Comparison of ENCODE assay signal across 2 cellular contexts in genomic region chr3:105362021-105362665, GRCh38.
TF ChIP-seq lines count a peak whose summit lies in the region.

No MANE protein-coding gene starts in this region.

TF ChIP-seq in IMR-90, 13 proteins besides CTCF, POLR2A, EP300 and RAD21 (continued from another document):
- TF ChIP-seq MAFK (IDR thresholded peaks at IDR 0.05; ENCODE audit: low read depth, low read length) (no peak), RCOR1 (IDR thresholded peaks at IDR 0.05; ENCODE audit: insufficient replicate concordance, low read length) (no peak), NFE2L2 (IDR thresholded peaks at IDR 0.05; ENCODE audit: low read depth, low read length) (no peak), MAZ (IDR thresholded peaks at IDR 0.05; ENCODE audit: borderline replicate concordance, low read depth, low read length) (no peak), MXI1 (IDR thresholded peaks at IDR 0.05; ENCODE audit: borderline replicate concordance, low read depth, low read length) (no peak), CHD1 (IDR thresholded peaks at IDR 0.05; ENCODE audit: low read depth, low read length) (no peak), SMC3 (IDR thresholded peaks at IDR 0.05; ENCODE audit: low read depth, low read length) (no peak), RFX5 (IDR thresholded peaks at IDR 0.05; ENCODE audit: low read depth, low read length) (no peak)
- TF ChIP-seq, protein P1, sequence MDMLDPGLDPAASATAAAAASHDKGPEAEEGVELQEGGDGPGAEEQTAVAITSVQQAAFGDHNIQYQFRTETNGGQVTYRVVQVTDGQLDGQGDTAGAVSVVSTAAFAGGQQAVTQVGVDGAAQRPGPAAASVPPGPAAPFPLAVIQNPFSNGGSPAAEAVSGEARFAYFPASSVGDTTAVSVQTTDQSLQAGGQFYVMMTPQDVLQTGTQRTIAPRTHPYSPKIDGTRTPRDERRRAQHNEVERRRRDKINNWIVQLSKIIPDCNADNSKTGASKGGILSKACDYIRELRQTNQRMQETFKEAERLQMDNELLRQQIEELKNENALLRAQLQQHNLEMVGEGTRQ (IDR thresholded peaks at IDR 0.05; ENCODE audit: low read depth, low read length), result no peak
- TF ChIP-seq, protein P2, sequence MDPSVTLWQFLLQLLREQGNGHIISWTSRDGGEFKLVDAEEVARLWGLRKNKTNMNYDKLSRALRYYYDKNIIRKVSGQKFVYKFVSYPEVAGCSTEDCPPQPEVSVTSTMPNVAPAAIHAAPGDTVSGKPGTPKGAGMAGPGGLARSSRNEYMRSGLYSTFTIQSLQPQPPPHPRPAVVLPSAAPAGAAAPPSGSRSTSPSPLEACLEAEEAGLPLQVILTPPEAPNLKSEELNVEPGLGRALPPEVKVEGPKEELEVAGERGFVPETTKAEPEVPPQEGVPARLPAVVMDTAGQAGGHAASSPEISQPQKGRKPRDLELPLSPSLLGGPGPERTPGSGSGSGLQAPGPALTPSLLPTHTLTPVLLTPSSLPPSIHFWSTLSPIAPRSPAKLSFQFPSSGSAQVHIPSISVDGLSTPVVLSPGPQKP (IDR thresholded peaks at IDR 0.05; ENCODE audit: borderline replicate concordance, low read depth, low read length), result no peak

TF ChIP-seq in GM23338, 12 proteins besides CTCF, POLR2A, EP300 and RAD21 (continued from another document):
- no peak for TF ChIP-seq CREB1 (CRISPR knock-in tag; IDR thresholded peaks at IDR 0.05; ENCODE audit: low read depth)
- TF ChIP-seq, protein P3, sequence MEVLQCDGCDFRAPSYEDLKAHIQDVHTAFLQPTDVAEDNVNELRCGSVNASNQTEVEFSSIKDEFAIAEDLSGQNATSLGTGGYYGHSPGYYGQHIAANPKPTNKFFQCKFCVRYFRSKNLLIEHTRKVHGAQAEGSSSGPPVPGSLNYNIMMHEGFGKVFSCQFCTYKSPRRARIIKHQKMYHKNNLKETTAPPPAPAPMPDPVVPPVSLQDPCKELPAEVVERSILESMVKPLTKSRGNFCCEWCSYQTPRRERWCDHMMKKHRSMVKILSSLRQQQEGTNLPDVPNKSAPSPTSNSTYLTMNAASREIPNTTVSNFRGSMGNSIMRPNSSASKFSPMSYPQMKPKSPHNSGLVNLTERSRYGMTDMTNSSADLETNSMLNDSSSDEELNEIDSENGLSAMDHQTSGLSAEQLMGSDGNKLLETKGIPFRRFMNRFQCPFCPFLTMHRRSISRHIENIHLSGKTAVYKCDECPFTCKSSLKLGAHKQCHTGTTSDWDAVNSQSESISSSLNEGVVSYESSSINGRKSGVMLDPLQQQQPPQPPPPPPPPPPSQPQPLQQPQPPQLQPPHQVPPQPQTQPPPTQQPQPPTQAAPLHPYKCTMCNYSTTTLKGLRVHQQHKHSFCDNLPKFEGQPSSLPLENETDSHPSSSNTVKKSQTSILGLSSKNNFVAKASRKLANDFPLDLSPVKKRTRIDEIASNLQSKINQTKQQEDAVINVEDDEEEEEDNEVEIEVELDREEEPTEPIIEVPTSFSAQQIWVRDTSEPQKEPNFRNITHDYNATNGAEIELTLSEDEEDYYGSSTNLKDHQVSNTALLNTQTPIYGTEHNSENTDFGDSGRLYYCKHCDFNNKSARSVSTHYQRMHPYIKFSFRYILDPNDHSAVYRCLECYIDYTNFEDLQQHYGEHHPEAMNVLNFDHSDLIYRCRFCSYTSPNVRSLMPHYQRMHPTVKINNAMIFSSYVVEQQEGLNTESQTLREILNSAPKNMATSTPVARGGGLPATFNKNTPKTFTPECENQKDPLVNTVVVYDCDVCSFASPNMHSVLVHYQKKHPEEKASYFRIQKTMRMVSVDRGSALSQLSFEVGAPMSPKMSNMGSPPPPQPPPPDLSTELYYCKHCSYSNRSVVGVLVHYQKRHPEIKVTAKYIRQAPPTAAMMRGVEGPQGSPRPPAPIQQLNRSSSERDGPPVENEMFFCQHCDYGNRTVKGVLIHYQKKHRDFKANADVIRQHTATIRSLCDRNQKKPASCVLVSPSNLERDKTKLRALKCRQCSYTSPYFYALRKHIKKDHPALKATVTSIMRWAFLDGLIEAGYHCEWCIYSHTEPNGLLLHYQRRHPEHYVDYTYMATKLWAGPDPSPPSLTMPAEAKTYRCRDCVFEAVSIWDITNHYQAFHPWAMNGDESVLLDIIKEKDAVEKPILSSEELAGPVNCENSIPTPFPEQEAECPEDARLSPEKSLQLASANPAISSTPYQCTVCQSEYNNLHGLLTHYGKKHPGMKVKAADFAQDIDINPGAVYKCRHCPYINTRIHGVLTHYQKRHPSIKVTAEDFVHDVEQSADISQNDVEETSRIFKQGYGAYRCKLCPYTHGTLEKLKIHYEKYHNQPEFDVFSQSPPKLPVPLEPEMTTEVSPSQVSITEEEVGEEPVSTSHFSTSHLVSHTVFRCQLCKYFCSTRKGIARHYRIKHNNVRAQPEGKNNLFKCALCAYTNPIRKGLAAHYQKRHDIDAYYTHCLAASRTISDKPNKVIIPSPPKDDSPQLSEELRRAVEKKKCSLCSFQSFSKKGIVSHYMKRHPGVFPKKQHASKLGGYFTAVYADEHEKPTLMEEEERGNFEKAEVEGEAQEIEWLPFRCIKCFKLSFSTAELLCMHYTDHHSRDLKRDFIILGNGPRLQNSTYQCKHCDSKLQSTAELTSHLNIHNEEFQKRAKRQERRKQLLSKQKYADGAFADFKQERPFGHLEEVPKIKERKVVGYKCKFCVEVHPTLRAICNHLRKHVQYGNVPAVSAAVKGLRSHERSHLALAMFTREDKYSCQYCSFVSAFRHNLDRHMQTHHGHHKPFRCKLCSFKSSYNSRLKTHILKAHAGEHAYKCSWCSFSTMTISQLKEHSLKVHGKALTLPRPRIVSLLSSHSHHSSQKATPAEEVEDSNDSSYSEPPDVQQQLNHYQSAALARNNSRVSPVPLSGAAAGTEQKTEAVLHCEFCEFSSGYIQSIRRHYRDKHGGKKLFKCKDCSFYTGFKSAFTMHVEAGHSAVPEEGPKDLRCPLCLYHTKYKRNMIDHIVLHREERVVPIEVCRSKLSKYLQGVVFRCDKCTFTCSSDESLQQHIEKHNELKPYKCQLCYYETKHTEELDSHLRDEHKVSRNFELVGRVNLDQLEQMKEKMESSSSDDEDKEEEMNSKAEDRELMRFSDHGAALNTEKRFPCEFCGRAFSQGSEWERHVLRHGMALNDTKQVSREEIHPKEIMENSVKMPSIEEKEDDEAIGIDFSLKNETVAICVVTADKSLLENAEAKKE (CRISPR knock-in tag; IDR thresholded peaks at IDR 0.05), result no peak
- no peak for TF ChIP-seq REST (IDR thresholded peaks at IDR 0.05; ENCODE audit: unreplicated experiment)
- TF ChIP-seq POLR2AphosphoS5 (IDR thresholded peaks at IDR 0.05; ENCODE audit: low read depth), result no peak
- no peak for TF ChIP-seq STAT1 (IDR thresholded peaks at IDR 0.05; ENCODE audit: unreplicated experiment)
- TF ChIP-seq NANOG (IDR thresholded peaks at IDR 0.05; ENCODE audit: borderline replicate concordance), result no peak
- no peak for TF ChIP-seq EZH2 (IDR thresholded peaks at IDR 0.05; ENCODE audit: low read depth, unreplicated experiment)
- TF ChIP-seq, protein P4, sequence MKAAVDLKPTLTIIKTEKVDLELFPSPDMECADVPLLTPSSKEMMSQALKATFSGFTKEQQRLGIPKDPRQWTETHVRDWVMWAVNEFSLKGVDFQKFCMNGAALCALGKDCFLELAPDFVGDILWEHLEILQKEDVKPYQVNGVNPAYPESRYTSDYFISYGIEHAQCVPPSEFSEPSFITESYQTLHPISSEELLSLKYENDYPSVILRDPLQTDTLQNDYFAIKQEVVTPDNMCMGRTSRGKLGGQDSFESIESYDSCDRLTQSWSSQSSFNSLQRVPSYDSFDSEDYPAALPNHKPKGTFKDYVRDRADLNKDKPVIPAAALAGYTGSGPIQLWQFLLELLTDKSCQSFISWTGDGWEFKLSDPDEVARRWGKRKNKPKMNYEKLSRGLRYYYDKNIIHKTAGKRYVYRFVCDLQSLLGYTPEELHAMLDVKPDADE (IDR thresholded peaks at IDR 0.05), result no peak
